4 cellular contexts compared by ENCODE assay signal in the genomic region with DNA sequence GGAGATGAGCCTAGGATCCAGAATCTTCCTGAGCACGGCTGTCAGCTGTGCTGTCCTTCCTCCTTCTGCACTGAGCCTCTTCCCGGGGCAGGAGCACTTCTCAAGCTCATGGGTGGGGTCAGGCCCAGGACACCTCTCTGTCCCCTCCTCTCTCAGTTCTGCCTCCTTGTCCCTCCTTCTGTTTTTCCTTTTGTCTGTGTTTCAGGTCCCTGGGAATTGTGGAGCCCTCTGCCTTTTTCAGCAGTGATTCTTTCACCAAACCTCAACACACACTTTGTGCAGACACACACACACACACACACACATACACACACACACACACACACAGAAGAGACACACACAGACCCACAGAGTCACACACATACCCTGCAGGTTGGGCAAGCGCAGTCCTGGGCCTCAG. TPM values are rescaled to one million over a fixed set of nuclear protein-coding genes. Genes with fewer than 3 reads are reported as not detected.
"Had no signal": no experiment of that assay in that cellular context is flagged by ENCODE, and none has a peak within 500 bp of the region (broad histone marks: within the 10 kb centered on the region; RNA-seq: fewer than 3 reads in every experiment).

A gene (minus strand): TSS at position 101 of the 400 bp plus-strand sequence. CDS start 131 bp downstream, outside the sequence.

RNA-seq across cellular contexts. Expression of the gene that starts here (rescaled TPM):
- total RNA-seq: HepG2, HT-29, K562 had no signal
- polyA plus RNA-seq: HepG2, IgD-negative memory B cell, K562 had no signal
